ENCODE assay signal across 18 cellular contexts in genomic region chr1:47651311-47652089, GRCh38.
A peak's percentile ranks its signal among the peaks of the same experiment; 100 is the strongest.
DNase-seq lines count a peak whose midpoint lies in the region; ATAC-seq and TF ChIP-seq lines count a peak whose summit lies in the region.
"Had no signal": no experiment of that assay in that cellular context is flagged by ENCODE, and none has a peak within 500 bp of the region (broad histone marks: within the 10 kb centered on the region; RNA-seq: fewer than 3 reads in every experiment).

No MANE protein-coding gene starts in this region.

- H3K36me3 Mint-ChIP-seq in Caco-2 (ENCODE audit: insufficient read depth, unreplicated experiment) (no peaks in the 10 kb centered on the region), glutamatergic neuron (ENCODE audit: unreplicated experiment) (no peaks in the 10 kb centered on the region)

- TF ChIP-seq CTCF in Caco-2 (IDR thresholded peaks at IDR 0.05; ENCODE audit: insufficient read depth in 1 of 2, low read depth in 1 of 2, low read length in 1 of 2, severe bottlenecking in 1 of 2, unreplicated experiment in 1 of 2) (no peak), glutamatergic neuron (IDR thresholded peaks at IDR 0.05; ENCODE audit: partially characterized antibody, unreplicated experiment) (no peak), right atrium auricular region (IDR thresholded peaks at IDR 0.05) (no peak)

- H3K4me3 Mint-ChIP-seq in Caco-2 (ENCODE audit: unreplicated experiment) (no peak overlapping the region), glutamatergic neuron (ENCODE audit: unreplicated experiment) (no peak overlapping the region)

- no peak overlapping the region for H3K27ac Mint-ChIP-seq in Caco-2 (ENCODE audit: unreplicated experiment)
- peak overlapping the region; percentile 48 for H3K27ac Mint-ChIP-seq in glutamatergic neuron (ENCODE audit: unreplicated experiment)

- POLR2A ChIA-PET in Caco-2 (lab: Charles Lee): no interaction called here

- no peak overlapping the region for H3K27ac ChIP-seq in right atrium auricular region
- H3K27ac ChIP-seq: lower lobe of right lung had no signal

- DNase-seq in Caco-2: peak; percentile 19 to 62
- peak; percentile 55 for DNase-seq in NCI-H510A (lab: John Stamatoyannopoulos, UW)
- DNase-seq in glutamatergic neuron: no peak
- peak; percentile 50 for DNase-seq in posterior vena cava (ENCODE audit: low spot score)
- no peak for DNase-seq in T-helper 1 cell
- DNase-seq in stimulated activated naive CD8-positive, alpha-beta T cell treated with anti-CD3 and anti-CD28 coated beads, Interleukin-15, Interleukin-2, amounts not matched to agents 100 U/mL and 50 U/mL, for 24 hours: no peak
- DNase-seq in right atrium auricular region (ENCODE audit: low spot score): no peak
- DNase-seq: activated CD4-positive, alpha-beta T cell treated with anti-CD3 and anti-CD28 coated beads, Interleukin-2, amount 50 U/mL, for 1 hour; amygdala; esophagus squamous epithelium; H7; hippocampal formation; lower lobe of right lung; NCI-H1105; NCI-H524 treated with DMSO at 0.1 percent for 48 hours; stimulated activated naive CD4-positive, alpha-beta T cell; T-helper 9 cell had no signal

- peaks cover 7% of the 10 kb centered on the region for H3K4me1 Mint-ChIP-seq in Caco-2 (ENCODE audit: low read depth, unreplicated experiment)
- H3K4me1 Mint-ChIP-seq in glutamatergic neuron (ENCODE audit: low read depth, unreplicated experiment): peaks cover 17% of the 10 kb centered on the region

- peaks cover 11% of the 10 kb centered on the region; the same call in 1 of the 2 replicates for H3K4me1 ChIP-seq in Caco-2
- H3K4me1 ChIP-seq in right atrium auricular region: no peaks in the 10 kb centered on the region
- H3K4me1 ChIP-seq: lower lobe of right lung had no signal

- CTCF ChIA-PET in Caco-2 (lab: Charles Lee): no interaction called here

- H3K9me3 ChIP-seq in Caco-2: no peaks in the 10 kb centered on the region
- no peaks in the 10 kb centered on the region for H3K9me3 ChIP-seq in right atrium auricular region
- H3K9me3 ChIP-seq: esophagus squamous epithelium, lower lobe of right lung had no signal

- BruUV-seq in Caco-2 (replicated peaks; lab: Mats Ljungman, UMichigan): no TSS peak

- H3K4me3 ChIP-seq in Caco-2 (ENCODE audit: low read depth, low read length): no peak overlapping the region
- no peak overlapping the region for H3K4me3 ChIP-seq in right atrium auricular region
- H3K4me3 ChIP-seq: esophagus squamous epithelium, lower lobe of right lung had no signal

- no peaks in the 10 kb centered on the region for H3K9me3 Mint-ChIP-seq in Caco-2 (ENCODE audit: unreplicated experiment)
- H3K9me3 Mint-ChIP-seq in glutamatergic neuron (ENCODE audit: unreplicated experiment): peaks cover 1% of the 10 kb centered on the region

- intact Hi-C loops in Caco-2 (cut with micrococcal nuclease; ENCODE audit: unreplicated experiment): loop anchor here (5.0 kb wide), 1 partner anchor 46 kb away; no protein-coding TSS in a partner anchor
- intact Hi-C loops in posterior vena cava (cut with DNase I): no loop called here

- no peak for ATAC-seq in HG02885 (IDR thresholded peaks at IDR 0.05; ENCODE audit: poor library complexity, unreplicated experiment)
- ATAC-seq in stimulated activated naive CD8-positive, alpha-beta T cell treated with anti-CD3 and anti-CD28 coated beads, Interleukin-15, Interleukin-2, amounts not matched to agents 100 U/mL and 50 U/mL, for 24 hours: no peak
- ATAC-seq: lower lobe of right lung had no signal

- H3K36me3 ChIP-seq in Caco-2 (ENCODE audit: control insufficient read depth, insufficient read depth, low read length) (no peaks in the 10 kb centered on the region), right atrium auricular region (no peaks in the 10 kb centered on the region)
- H3K36me3 ChIP-seq: esophagus squamous epithelium, lower lobe of right lung had no signal

- H3K27me3 ChIP-seq in Caco-2 (replicated peaks; ENCODE audit: control insufficient read depth, insufficient read depth, low read length) (no peaks in the 10 kb centered on the region), right atrium auricular region (no peaks in the 10 kb centered on the region)

- H3K27me3 Mint-ChIP-seq in Caco-2 (ENCODE audit: insufficient read depth, unreplicated experiment): peaks cover 2% of the 10 kb centered on the region
- H3K27me3 Mint-ChIP-seq in glutamatergic neuron (ENCODE audit: unreplicated experiment): peaks cover 7% of the 10 kb centered on the region

Comparison
In these comparisons a context has a peak if more than half of its experiments do, and no peak if none do; other contexts are left out.
1. DNase-seq: peak in Caco-2 (2 of 2), NCI-H510A (single experiment) and posterior vena cava (single experiment); none in glutamatergic neuron (single experiment), T-helper 1 cell (0 of 5), stimulated activated naive CD8-positive, alpha-beta T cell treated with anti-CD3 and anti-CD28 coated beads, Interleukin-15, Interleukin-2, amounts not matched to agents 100 U/mL and 50 U/mL, for 24 hours (single experiment) and right atrium auricular region (single experiment).